1 cellular context compared by ENCODE assay signal in genomic region chr19:12670159-12670928, GRCh38.
TF ChIP-seq lines count a peak whose summit lies in the region.

No MANE protein-coding gene starts in this region.

TF ChIP-seq in HEK293, 187 proteins besides CTCF, POLR2A, EP300 and RAD21 (continued from another document):
- TF ChIP-seq PRDM10 (tag by site-specific recombination; IDR thresholded peaks at IDR 0.05) (peak; percentile 89), KLF17 (tag by site-specific recombination; IDR thresholded peaks at IDR 0.05) (no peak), ZNF624 (tag by site-specific recombination; IDR thresholded peaks at IDR 0.05) (no peak), ZNF776 (tag by site-specific recombination; IDR thresholded peaks at IDR 0.05; ENCODE audit: borderline replicate concordance) (no peak), ZBTB17 (tag by site-specific recombination; IDR thresholded peaks at IDR 0.05) (peak; percentile 6; the same call in 1 of the 2 replicates), ZNF214 (tag by site-specific recombination; IDR thresholded peaks at IDR 0.05; ENCODE audit: borderline replicate concordance) (no peak), PRDM4 (tag by site-specific recombination; IDR thresholded peaks at IDR 0.05) (no peak), ZNF514 (tag by site-specific recombination; IDR thresholded peaks at IDR 0.05) (no peak), ZNF341 (tag by site-specific recombination; IDR thresholded peaks at IDR 0.05; ENCODE audit: low read depth) (peak; percentile 53), ZNF366 (tag by site-specific recombination; conservative IDR thresholded peaks at IDR 0.05) (no peak), KLF16 (tag by site-specific recombination; IDR thresholded peaks at IDR 0.05) (no peak), ZNF660 (tag by site-specific recombination; IDR thresholded peaks at IDR 0.05) (no peak)
